Comparison of ENCODE assay signal across 8 cellular contexts in the genomic region with DNA sequence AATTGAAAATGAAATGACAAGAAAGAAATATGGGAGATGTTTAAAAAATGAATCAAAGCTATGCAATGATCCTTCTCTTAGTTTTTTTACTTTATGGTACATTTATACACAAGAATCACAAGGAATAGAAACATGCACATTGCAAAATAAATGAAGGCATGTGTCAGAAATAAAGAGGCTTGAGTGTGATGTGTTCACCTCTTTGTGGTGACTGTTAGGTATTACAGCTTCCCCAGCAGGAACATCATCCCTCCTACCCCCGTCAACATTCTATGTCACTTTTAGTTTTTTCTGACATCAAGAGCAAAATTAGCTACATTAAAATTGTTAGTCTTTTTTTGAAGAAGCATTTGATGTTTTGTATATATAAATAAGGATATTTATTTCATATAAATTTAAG.
DNase-seq lines count a peak whose midpoint lies in the region; ATAC-seq, FAIRE-seq and TF ChIP-seq lines count a peak whose summit lies in the region.

No MANE protein-coding gene starts in this region.

- no peak overlapping the region for H3K4me3 ChIP-seq in keratinocyte (ENCODE audit: control insufficient read depth in 2 of 3, extremely low read depth in 1 of 3, insufficient read depth in 2 of 3, low read depth in 1 of 3, low read length in 3 of 3)

- no peak overlapping the region for H3K4me2 ChIP-seq in keratinocyte (ENCODE audit: control insufficient read depth, extremely low read depth, insufficient read depth, low read depth, low read length)

- DNase-seq in DMS153 treated with DMSO at 0.1 percent for 48 hours (lab: John Stamatoyannopoulos, UW; ENCODE audit: unreplicated experiment) (peak; percentile 21), keratinocyte (ENCODE audit: low read depth, low spot score) (no peak), SK-N-DZ (ENCODE audit: low spot score) (no peak)
- DNase-seq in activated CD8-positive, alpha-beta memory T cell treated with anti-CD3 and anti-CD28 coated beads, Interleukin-2, amount 50 U/mL, for 4 hours, result no peak
- no peak for DNase-seq in naive thymus-derived CD8-positive, alpha-beta T cell
- no peak for DNase-seq in activated T-helper 2 cell treated with anti-CD3 and anti-CD28 coated beads, Interferon-gamma antibody, Interleukin-2, Interleukin-4, amounts not matched to agents 10 μg/mL and 5 μg/mL and 100 μg/mL, durations not matched to agents 14 hours and 24 hours and 36 hours (ENCODE audit: low spot score)

- no peak overlapping the region for H2AFZ ChIP-seq in keratinocyte (ENCODE audit: control insufficient read depth, low read length)

- H3K27ac ChIP-seq in VCaP, result no peak overlapping the region
- H3K27ac ChIP-seq in keratinocyte (ENCODE audit: control insufficient read depth, insufficient read depth, low read length), result no peak overlapping the region

- H3K4me1 ChIP-seq in keratinocyte (ENCODE audit: control insufficient read depth, extremely low read depth, insufficient read depth, low read length), result no peaks in the 10 kb centered on the region

- no peaks in the 10 kb centered on the region for H3K27me3 ChIP-seq in keratinocyte (ENCODE audit: control insufficient read depth, extremely low read depth, insufficient read depth, low read length)

- H3K9me1 ChIP-seq in keratinocyte (ENCODE audit: control insufficient read depth, extremely low read depth, insufficient read depth, low read length), result no peaks in the 10 kb centered on the region

- no peak for FAIRE-seq in keratinocyte (lab: Jason Lieb, UNC)

- TF ChIP-seq CTCF in VCaP (conservative IDR thresholded peaks at IDR 0.05) (peak; percentile 94), keratinocyte (optimal IDR thresholded peaks at IDR 0.05 in 1 of 3, IDR thresholded peaks at IDR 0.05 in 1 of 3, conservative IDR thresholded peaks at IDR 0.05 in 1 of 3; ENCODE audit: extremely low read depth in 1 of 3, insufficient read depth in 2 of 3, low read length in 3 of 3) (peak; percentile 51 to 66 (median 64))

- H3K9ac ChIP-seq in keratinocyte (ENCODE audit: control insufficient read depth, extremely low read depth, insufficient read depth, low read length), result no peak overlapping the region

- dilution Hi-C loops in keratinocyte (cut with MboI; ENCODE audit: extremely low pct_ligation_motif_present, low sequenced_read_pairs), result no loop called here

- POLR2A ChIA-PET in naive thymus-derived CD8-positive, alpha-beta T cell (lab: Charles Lee), result no interaction called here

- intact Hi-C loops in activated T-helper 2 cell treated with anti-CD3 and anti-CD28 coated beads, Interferon-gamma antibody, Interleukin-2, Interleukin-4, amounts not matched to agents 10 μg/mL and 5 μg/mL and 100 μg/mL, durations not matched to agents 14 hours and 24 hours and 36 hours (cut with micrococcal nuclease), result no loop called here

- peak; percentile 52 for ATAC-seq in HG02798 (IDR thresholded peaks at IDR 0.05; ENCODE audit: poor library complexity, unreplicated experiment)
- ATAC-seq in naive thymus-derived CD8-positive, alpha-beta T cell, result no peak

- H3K9me3 Mint-ChIP-seq in naive thymus-derived CD8-positive, alpha-beta T cell, result no peaks in the 10 kb centered on the region
- no peaks in the 10 kb centered on the region for H3K9me3 Mint-ChIP-seq in activated T-helper 2 cell treated with anti-CD3 and anti-CD28 coated beads, Interferon-gamma antibody, Interleukin-2, Interleukin-4, amounts not matched to agents 10 μg/mL and 5 μg/mL and 100 μg/mL, durations not matched to agents 14 hours and 24 hours and 36 hours

- H4K20me1 ChIP-seq in keratinocyte (ENCODE audit: control insufficient read depth, extremely low read depth, insufficient read depth, low read length), result no peaks in the 10 kb centered on the region

- H3K79me2 ChIP-seq in keratinocyte (ENCODE audit: control insufficient read depth, insufficient read depth, low read length), result no peaks in the 10 kb centered on the region

- H3K27ac Mint-ChIP-seq in naive thymus-derived CD8-positive, alpha-beta T cell, result no peak overlapping the region
- no peak overlapping the region for H3K27ac Mint-ChIP-seq in activated T-helper 2 cell treated with anti-CD3 and anti-CD28 coated beads, Interferon-gamma antibody, Interleukin-2, Interleukin-4, amounts not matched to agents 10 μg/mL and 5 μg/mL and 100 μg/mL, durations not matched to agents 14 hours and 24 hours and 36 hours

- H3K27me3 Mint-ChIP-seq in naive thymus-derived CD8-positive, alpha-beta T cell, result peaks cover 0 to 6% (median 0%) of the 10 kb centered on the region in 5 donors
- peaks cover 3% of the 10 kb centered on the region for H3K27me3 Mint-ChIP-seq in activated T-helper 2 cell treated with anti-CD3 and anti-CD28 coated beads, Interferon-gamma antibody, Interleukin-2, Interleukin-4, amounts not matched to agents 10 μg/mL and 5 μg/mL and 100 μg/mL, durations not matched to agents 14 hours and 24 hours and 36 hours (ENCODE audit: low read depth)

- no peaks in the 10 kb centered on the region for H3K36me3 ChIP-seq in keratinocyte (ENCODE audit: control insufficient read depth in 2 of 2, extremely low read depth in 1 of 2, insufficient read depth in 2 of 2, low read length in 2 of 2)

- H3K9me3 ChIP-seq in keratinocyte (ENCODE audit: control insufficient read depth, low read depth, low read length), result no peaks in the 10 kb centered on the region

- no peaks in the 10 kb centered on the region for H3K36me3 Mint-ChIP-seq in naive thymus-derived CD8-positive, alpha-beta T cell
- H3K36me3 Mint-ChIP-seq in activated T-helper 2 cell treated with anti-CD3 and anti-CD28 coated beads, Interferon-gamma antibody, Interleukin-2, Interleukin-4, amounts not matched to agents 10 μg/mL and 5 μg/mL and 100 μg/mL, durations not matched to agents 14 hours and 24 hours and 36 hours (ENCODE audit: low read depth), result no peaks in the 10 kb centered on the region

- H3K4me1 Mint-ChIP-seq in naive thymus-derived CD8-positive, alpha-beta T cell, result no peaks in the 10 kb centered on the region
- H3K4me1 Mint-ChIP-seq in activated T-helper 2 cell treated with anti-CD3 and anti-CD28 coated beads, Interferon-gamma antibody, Interleukin-2, Interleukin-4, amounts not matched to agents 10 μg/mL and 5 μg/mL and 100 μg/mL, durations not matched to agents 14 hours and 24 hours and 36 hours (ENCODE audit: low read depth), result peaks cover 2% of the 10 kb centered on the region

- H3K4me3 Mint-ChIP-seq in naive thymus-derived CD8-positive, alpha-beta T cell, result no peak overlapping the region
- no peak overlapping the region for H3K4me3 Mint-ChIP-seq in activated T-helper 2 cell treated with anti-CD3 and anti-CD28 coated beads, Interferon-gamma antibody, Interleukin-2, Interleukin-4, amounts not matched to agents 10 μg/mL and 5 μg/mL and 100 μg/mL, durations not matched to agents 14 hours and 24 hours and 36 hours (ENCODE audit: low read depth)
